In genomic region chr15:29270169-29270955, GRCh38 we compare ENCODE assay signal across 8 cellular contexts. TPM values are rescaled to one million over a fixed set of nuclear protein-coding genes. Genes with fewer than 3 reads are reported as not detected.
A peak's percentile ranks its signal among the peaks of the same experiment; 100 is the strongest.
DNase-seq lines count a peak whose midpoint lies in the region; ATAC-seq and TF ChIP-seq lines count a peak whose summit lies in the region.

No MANE protein-coding gene starts in this region.

- H3K4me2 ChIP-seq in fibroblast of lung (ENCODE audit: extremely low read depth, insufficient read depth, low read length) (peak overlapping the region; percentile 52), parathyroid adenoma (ENCODE audit: low read length) (peak overlapping the region; percentile 59)

- no peaks in the 10 kb centered on the region for H3K36me3 ChIP-seq in fibroblast of lung (ENCODE audit: control insufficient read depth, insufficient read depth, low read length)
- no peaks in the 10 kb centered on the region for H3K36me3 ChIP-seq in parathyroid adenoma (ENCODE audit: control insufficient read depth, insufficient read depth, low read length)

- H3K27me3 ChIP-seq in fibroblast of lung (ENCODE audit: control insufficient read depth, insufficient read depth, low read length) (no peaks in the 10 kb centered on the region), parathyroid adenoma (ENCODE audit: control insufficient read depth, insufficient read depth, low read length) (no peaks in the 10 kb centered on the region)

- peaks cover 4% of the 10 kb centered on the region for H3K36me3 Mint-ChIP-seq in activated B cell treated with CpG ODN at 0.5 μM for 24 hours (ENCODE audit: low read depth)

- no peaks in the 10 kb centered on the region for H3K9me3 Mint-ChIP-seq in activated B cell treated with CpG ODN at 0.5 μM for 24 hours

- H3K9ac ChIP-seq in fibroblast of lung (ENCODE audit: insufficient read depth, low read length), result peak overlapping the region; percentile 88
- no peak overlapping the region for H3K9ac ChIP-seq in parathyroid adenoma

- H3K79me2 ChIP-seq in fibroblast of lung (ENCODE audit: control insufficient read depth, insufficient read depth, low read length) (peaks cover 13% of the 10 kb centered on the region), parathyroid adenoma (peaks cover 3% of the 10 kb centered on the region)

- H3K9me3 ChIP-seq in fibroblast of lung (ENCODE audit: control insufficient read depth, insufficient read depth, low read depth, low read length) (no peaks in the 10 kb centered on the region), parathyroid adenoma (ENCODE audit: control insufficient read depth, low read length) (no peaks in the 10 kb centered on the region)

- H3K27ac Mint-ChIP-seq in activated B cell treated with CpG ODN at 0.5 μM for 24 hours, result peak overlapping the region; percentile 95

- H2AFZ ChIP-seq in fibroblast of lung (ENCODE audit: low read length) (peak overlapping the region; percentile 75), parathyroid adenoma (peak overlapping the region; percentile 63)

- intact Hi-C loops in activated B cell treated with CpG ODN at 0.5 μM for 24 hours (cut with micrococcal nuclease), result loop anchor here (1.0 kb wide), 1 partner anchor 39 kb away; no protein-coding TSS in a partner anchor

- CTCF ChIA-PET in activated B cell treated with CpG ODN at 0.5 μM for 24 hours (lab: Charles Lee), result no interaction called here

- peaks cover 3% of the 10 kb centered on the region for H4K20me1 ChIP-seq in fibroblast of lung (ENCODE audit: control insufficient read depth, extremely low read depth, insufficient read depth, low read length)

- H3K27me3 Mint-ChIP-seq in activated B cell treated with CpG ODN at 0.5 μM for 24 hours, result no peaks in the 10 kb centered on the region

- POLR2A ChIA-PET in activated B cell treated with CpG ODN at 0.5 μM for 24 hours (lab: Charles Lee), result interaction anchor here (0.5 to 1.2 kb wide), 2 partner anchors 59 to 1098 kb away, joined by 3 read pairs; no protein-coding TSS in a partner anchor

- H3K4me3 ChIP-seq in fibroblast of lung (replicated peaks in 1 of 4; ENCODE audit: control extremely low read depth in 1 of 4, insufficient read depth in 1 of 4, low read depth in 3 of 4, low read length in 4 of 4) (peak overlapping the region; percentile 78 to 95 (median 86)), parathyroid adenoma (ENCODE audit: low read depth, low read length) (peak overlapping the region; percentile 61)

- H3K4me1 ChIP-seq in fibroblast of lung (ENCODE audit: control insufficient read depth, extremely low read depth, insufficient read depth, low read length), result no peaks in the 10 kb centered on the region
- no peaks in the 10 kb centered on the region for H3K4me1 ChIP-seq in parathyroid adenoma

- TF ChIP-seq CTCF in activated B cell treated with CpG ODN at 0.5 μM for 24 hours (IDR thresholded peaks at IDR 0.05), result no peak
- TF ChIP-seq CTCF in fibroblast of lung (conservative IDR thresholded peaks at IDR 0.05 in 1 of 2, IDR thresholded peaks at IDR 0.05 in 1 of 2; ENCODE audit: low read depth in 1 of 2, low read length in 2 of 2), result no peak
- TF ChIP-seq CTCF in parathyroid adenoma (IDR thresholded peaks at IDR 0.05), result no peak

- peak; percentile 81 for DNase-seq in EH (ENCODE audit: low read depth)
- peak; percentile 19 for DNase-seq in activated B cell treated with CpG ODN at 0.5 μM for 24 hours
- DNase-seq in fibroblast of lung (ENCODE audit: low read depth in 2 of 2), result peak; percentile 49 to 59
- no peak for DNase-seq in GM19240 (ENCODE audit: insufficient read length, low spot score)
- no peak for DNase-seq in NCI-H146 (lab: John Stamatoyannopoulos, UW)

- H3K4me3 Mint-ChIP-seq in activated B cell treated with CpG ODN at 0.5 μM for 24 hours, result peak overlapping the region; percentile 86

- ATAC-seq in GM19467 (IDR thresholded peaks at IDR 0.05; ENCODE audit: unreplicated experiment), result peak; percentile 30
- ATAC-seq in HG03520 (IDR thresholded peaks at IDR 0.05; ENCODE audit: unreplicated experiment), result peak; percentile 23
- ATAC-seq in activated B cell treated with CpG ODN at 0.5 μM for 24 hours (ENCODE audit: low read depth), result peak; percentile 11

- H3K27ac ChIP-seq in fibroblast of lung (ENCODE audit: insufficient read depth, low read length), result peak overlapping the region; percentile 81
- peak overlapping the region; percentile 75 for H3K27ac ChIP-seq in parathyroid adenoma

- peaks cover 53% of the 10 kb centered on the region for H3K4me1 Mint-ChIP-seq in activated B cell treated with CpG ODN at 0.5 μM for 24 hours

RNA-seq across cellular contexts. Expression of gene NSMCE3, which starts 0.7 kb away (rescaled TPM):
- 10.1 and 10.4 TPM in 2 replicates for total RNA-seq in activated B cell treated with CpG ODN at 0.5 μM for 24 hours
- 7.2 and 8.8 TPM in 2 replicates for total RNA-seq in fibroblast of lung
- polyA plus RNA-seq in fibroblast of lung, result 7.2 TPM in 2 replicates
- polyA plus RNA-seq in fibroblast of lung (2012), result 5.6 and 6.4 TPM in 2 replicates
- 4.3 and 5.3 TPM in 2 replicates for polyA minus RNA-seq in fibroblast of lung (ENCODE audit: low replicate concordance)

Comparison
In these comparisons a context has a peak if more than half of its experiments do, and no peak if none do; other contexts are left out.
1. DNase-seq: peak in EH (single experiment), activated B cell treated with CpG ODN at 0.5 μM for 24 hours (single experiment) and fibroblast of lung (2 of 2); none in GM19240 (single experiment) and NCI-H146 (single experiment).
2. Peak in every context shown above with its lines, with median percentiles within 50 percentile points of each other: ATAC-seq.